Comparison of ENCODE assay signal across 16 cellular contexts in genomic region chr9:133877967-133878366, GRCh38.
DNase-seq lines count a peak whose midpoint lies in the region; ATAC-seq and TF ChIP-seq lines count a peak whose summit lies in the region.
"Had no signal": no experiment of that assay in that cellular context is flagged by ENCODE, and none has a peak within 500 bp of the region (broad histone marks: within the 10 kb centered on the region; RNA-seq: fewer than 3 reads in every experiment).

No MANE protein-coding gene starts in this region.

- H3K79me1 ChIP-seq in trophoblast cell (ENCODE audit: low read length): peaks cover 92% of the 10 kb centered on the region

- peak overlapping the region; percentile 89 for H2AK5ac ChIP-seq in trophoblast cell (ENCODE audit: low read length)

- H3K9me3 ChIP-seq in trophoblast cell (ENCODE audit: insufficient read depth, low read depth, low read length): peaks cover 2% of the 10 kb centered on the region

- H3K27me3 Mint-ChIP-seq in GM23338 (ENCODE audit: insufficient read depth, low read depth, poor library complexity): peaks cover 9% of the 10 kb centered on the region
- no peaks in the 10 kb centered on the region for H3K27me3 Mint-ChIP-seq in effector memory CD8-positive, alpha-beta T cell
- H3K27me3 Mint-ChIP-seq: CD4-positive, CD25-positive, alpha-beta regulatory T cell had no signal

- peak overlapping the region; percentile 86 for H3K18ac ChIP-seq in trophoblast cell (ENCODE audit: low read length)

- H3K9me2 ChIP-seq in GM23338 (ENCODE audit: insufficient read depth): no peaks in the 10 kb centered on the region

- no peak overlapping the region for H4K12ac ChIP-seq in trophoblast cell (ENCODE audit: low read depth, low read length)

- H4K20me1 ChIP-seq in GM23338 (replicated peaks; ENCODE audit: insufficient read depth): no peaks in the 10 kb centered on the region

- no peaks in the 10 kb centered on the region for H3F3A ChIP-seq in GM23338 (replicated peaks; ENCODE audit: low read depth)

- H3K4me3 Mint-ChIP-seq in GM23338: no peak overlapping the region
- H3K4me3 Mint-ChIP-seq in effector memory CD8-positive, alpha-beta T cell: no peak overlapping the region
- H3K4me3 Mint-ChIP-seq: CD4-positive, CD25-positive, alpha-beta regulatory T cell had no signal

- peak overlapping the region; percentile 94 for H4K91ac ChIP-seq in trophoblast cell (ENCODE audit: low read depth, low read length)

- H2AFZ ChIP-seq in GM23338: no peak overlapping the region
- H2AFZ ChIP-seq in trophoblast cell (ENCODE audit: insufficient read depth, low read length, poor library complexity): peak overlapping the region; percentile 41

- H3K4me3 ChIP-seq in GM23338 (no peak overlapping the region), trophoblast cell (ENCODE audit: low read depth, low read length) (peak overlapping the region; percentile 4)
- H3K4me3 ChIP-seq: SK-N-MC had no signal

- H3K9me3 Mint-ChIP-seq in GM23338: no peaks in the 10 kb centered on the region; the same call in 2 of the 3 replicates
- H3K9me3 Mint-ChIP-seq in effector memory CD8-positive, alpha-beta T cell: no peaks in the 10 kb centered on the region
- H3K9me3 Mint-ChIP-seq: CD4-positive, CD25-positive, alpha-beta regulatory T cell had no signal

- H2BK12ac ChIP-seq in trophoblast cell (ENCODE audit: low read length): peak overlapping the region; percentile 87

- H3K27me3 ChIP-seq in GM23338 (ENCODE audit: insufficient read depth): no peaks in the 10 kb centered on the region
- H3K27me3 ChIP-seq in trophoblast cell (ENCODE audit: insufficient read depth, low read length): no peaks in the 10 kb centered on the region

- H3K9ac ChIP-seq in trophoblast cell (ENCODE audit: low read length): no peak overlapping the region

- H2BK5ac ChIP-seq in trophoblast cell (ENCODE audit: low read depth, low read length, poor library complexity): peak overlapping the region; percentile 99

- peak overlapping the region; percentile 44 for H4K8ac ChIP-seq in trophoblast cell (ENCODE audit: low read depth, low read length)

- DNase-seq in GM23338 (ENCODE audit: low spot score) (no peak), left lobe of liver (ENCODE audit: low spot score) (no peak), trophoblast cell (no peak), NCI-H1092 (lab: John Stamatoyannopoulos, UW) (no peak)
- DNase-seq in stimulated activated naive CD4-positive, alpha-beta T cell treated with Interleukin-2 at 50 U/mL for 16 hours (lab: John Stamatoyannopoulos, UW): no peak
- DNase-seq in effector memory CD8-positive, alpha-beta T cell: no peak
- DNase-seq: Calu3; CD4-positive, CD25-positive, alpha-beta regulatory T cell; Karpas-422; NCI-H2081; NCI-H2227 treated with DMSO at 0.1 percent for 48 hours; NCI-H69; NK-92 treated with Interleukin-12 subunit alpha and Interleukin-12 subunit beta, amount 100 ng/mL, for 24 hours; OCI-M1 had no signal

- H3K79me2 ChIP-seq in GM23338 (replicated peaks; ENCODE audit: insufficient read depth) (peaks cover 46% of the 10 kb centered on the region), trophoblast cell (ENCODE audit: control insufficient read depth, insufficient read depth, low read length, poor library complexity) (peaks cover 82% of the 10 kb centered on the region)

- H3K14ac ChIP-seq in trophoblast cell (ENCODE audit: low read length): peak overlapping the region; percentile 90

- no peaks in the 10 kb centered on the region for H3K36me3 ChIP-seq in GM23338 (ENCODE audit: insufficient read depth)
- H3K36me3 ChIP-seq in trophoblast cell (ENCODE audit: control insufficient read depth in 1 of 2, insufficient read depth in 2 of 2, low read length in 2 of 2): peaks cover 5 to 7% of the 10 kb centered on the region in 2 experiments

- no peaks in the 10 kb centered on the region for H3K4me1 ChIP-seq in GM23338 (ENCODE audit: insufficient read depth)
- H3K4me1 ChIP-seq in trophoblast cell (ENCODE audit: control insufficient read depth in 1 of 2, insufficient read depth in 2 of 2, low read length in 2 of 2): peaks cover 88 to 89% of the 10 kb centered on the region in 2 experiments

- TF ChIP-seq CTCF in GM23338 (conservative IDR thresholded peaks at IDR 0.05; ENCODE audit: low read depth in 2 of 2) (no peak), VCaP (conservative IDR thresholded peaks at IDR 0.05) (no peak)

- peak overlapping the region; percentile 92 for H3K4ac ChIP-seq in trophoblast cell (ENCODE audit: low read depth, low read length)

- H3K23ac ChIP-seq in trophoblast cell (ENCODE audit: low read length): no peak overlapping the region

- no CpG with 5 or more reads among the region's 17 CpGs for WGBS in trophoblast cell (ENCODE audit: extremely low coverage, insufficient coverage, insufficient read length)

- H3K27ac Mint-ChIP-seq in GM23338: peak overlapping the region; percentile 65; the same call in 1 of the 2 replicates
- no peak overlapping the region for H3K27ac Mint-ChIP-seq in effector memory CD8-positive, alpha-beta T cell
- H3K27ac Mint-ChIP-seq: CD4-positive, CD25-positive, alpha-beta regulatory T cell had no signal

- H3K27ac ChIP-seq in GM23338 (ENCODE audit: low read depth) (no peak overlapping the region), VCaP (peak overlapping the region; percentile 95; the same call in 1 of the 2 replicates), trophoblast cell (ENCODE audit: low read depth, low read length) (peak overlapping the region; percentile 100)
- H3K27ac ChIP-seq: SK-N-MC had no signal

- H3K36me3 Mint-ChIP-seq in GM23338 (ENCODE audit: low read depth): no peaks in the 10 kb centered on the region; the same call in 2 of the 3 replicates
- H3K36me3 Mint-ChIP-seq in effector memory CD8-positive, alpha-beta T cell (ENCODE audit: insufficient read depth): no peaks in the 10 kb centered on the region
- H3K36me3 Mint-ChIP-seq: CD4-positive, CD25-positive, alpha-beta regulatory T cell had no signal

- H3K4me1 Mint-ChIP-seq in GM23338: peaks cover 44% of the 10 kb centered on the region
- H3K4me1 Mint-ChIP-seq in effector memory CD8-positive, alpha-beta T cell (ENCODE audit: low read depth in 2 of 2): peaks cover 0 to 6% of the 10 kb centered on the region in 2 donors
- H3K4me1 Mint-ChIP-seq: CD4-positive, CD25-positive, alpha-beta regulatory T cell had no signal

- H2BK120ac ChIP-seq in trophoblast cell (ENCODE audit: insufficient read depth, low read length, poor library complexity): peak overlapping the region; percentile 99

- no peak overlapping the region for H3K4me2 ChIP-seq in GM23338
- H3K4me2 ChIP-seq in trophoblast cell (ENCODE audit: low read length): no peak overlapping the region

- ATAC-seq in GM23338 (no peak), left lobe of liver (peak; percentile 23)
- ATAC-seq in effector memory CD8-positive, alpha-beta T cell (replicated peaks): no peak

TF ChIP-seq in GM23338, 12 proteins besides CTCF, POLR2A, EP300 and RAD21 (continues in another document):
- no peak for TF ChIP-seq ETS1 (IDR thresholded peaks at IDR 0.05)
- no peak for TF ChIP-seq EZH2phosphoT487 (IDR thresholded peaks at IDR 0.05; ENCODE audit: unreplicated experiment)
- no peak for TF ChIP-seq REST (IDR thresholded peaks at IDR 0.05; ENCODE audit: unreplicated experiment)
